ENCODE assay signal across 11 cellular contexts in the genomic region with DNA sequence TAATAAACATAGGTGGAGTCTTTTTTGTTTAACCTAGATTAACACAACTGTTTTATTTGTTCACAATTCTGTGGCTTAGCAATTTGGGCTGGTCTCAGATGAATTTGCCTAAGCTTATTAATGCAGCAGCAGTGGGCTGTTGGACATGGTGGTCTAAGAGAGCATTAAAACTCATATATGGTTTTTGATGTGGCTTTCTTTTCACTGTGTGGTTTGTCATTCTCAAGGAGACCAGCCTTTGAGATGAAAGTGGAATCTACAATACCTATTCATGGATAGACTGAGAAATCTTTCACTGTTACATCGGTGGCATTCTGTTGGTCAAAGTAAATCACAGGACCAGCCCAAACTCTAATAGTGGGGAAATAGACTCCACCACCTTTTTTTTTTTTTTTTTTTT.
"Had no signal": no experiment of that assay in that cellular context is flagged by ENCODE, and none has a peak within 500 bp of the region (broad histone marks: within the 10 kb centered on the region; RNA-seq: fewer than 3 reads in every experiment).

No MANE protein-coding gene starts in this region.

- H3K9me3 Mint-ChIP-seq: HFFc6 had no signal

- H3K27ac Mint-ChIP-seq: HFFc6 had no signal

- H3K4me3 Mint-ChIP-seq: HFFc6 had no signal

- H3K27ac ChIP-seq: GM23248, HL-60, KMS-11 had no signal

- H3K9me3 ChIP-seq: HAP-1 had no signal

- H3K4me3 ChIP-seq: GM23248, HAP-1 had no signal

- DNase-seq: GM23248, GOT3, H7, HFFc6, IMR-90, Karpas-422, KBM-7 had no signal

- ATAC-seq: HCT116 had no signal
